Comparison of ENCODE assay signal across 13 cellular contexts in genomic region chr7:4650471-4651047, GRCh38. TPM values are rescaled to one million over a fixed set of nuclear protein-coding genes. Genes with fewer than 3 reads are reported as not detected.
DNase-seq lines count a peak whose midpoint lies in the region; ATAC-seq and TF ChIP-seq lines count a peak whose summit lies in the region.
"Had no signal": no experiment of that assay in that cellular context is flagged by ENCODE, and none has a peak within 500 bp of the region (broad histone marks: within the 10 kb centered on the region; RNA-seq: fewer than 3 reads in every experiment).

No MANE protein-coding gene starts in this region.

- CTCF ChIA-PET in PC-3 (lab: Charles Lee), result no interaction called here

- BruUV-seq in PC-3 (replicated peaks; lab: Mats Ljungman, UMichigan), result no TSS peak

- H2AFZ ChIP-seq in PC-3 (ENCODE audit: low read length), result no peak overlapping the region

- peak overlapping the region; percentile 64 for H3K27ac Mint-ChIP-seq in osteocyte (ENCODE audit: unreplicated experiment)
- H3K27ac Mint-ChIP-seq: activated naive CD4-positive, alpha-beta T cell treated with anti-CD3 and anti-CD28 coated beads, Interleukin-2, amount 50 U/mL, for 24 hours; B cell; naive thymus-derived CD8-positive, alpha-beta T cell had no signal

- peaks cover 16% of the 10 kb centered on the region for H3K4me1 Mint-ChIP-seq in osteocyte (ENCODE audit: unreplicated experiment)
- H3K4me1 Mint-ChIP-seq: activated naive CD4-positive, alpha-beta T cell treated with anti-CD3 and anti-CD28 coated beads, Interleukin-2, amount 50 U/mL, for 24 hours; B cell; naive thymus-derived CD8-positive, alpha-beta T cell had no signal

- peaks cover 27% of the 10 kb centered on the region for H3K4me1 ChIP-seq in BLaER1
- H3K4me1 ChIP-seq in ascending aorta, result peaks cover 0 to 9% of the 10 kb centered on the region in 2 donors
- no peaks in the 10 kb centered on the region for H3K4me1 ChIP-seq in PC-3 (ENCODE audit: insufficient read depth, low read length)

- H3K9me3 ChIP-seq in BLaER1 (peaks cover 17% of the 10 kb centered on the region), ascending aorta (no peaks in the 10 kb centered on the region), PC-3 (ENCODE audit: low read length) (no peaks in the 10 kb centered on the region)

- no peaks in the 10 kb centered on the region for H3K9me3 Mint-ChIP-seq in osteocyte (ENCODE audit: unreplicated experiment)
- H3K9me3 Mint-ChIP-seq: activated naive CD4-positive, alpha-beta T cell treated with anti-CD3 and anti-CD28 coated beads, Interleukin-2, amount 50 U/mL, for 24 hours had no signal

- ATAC-seq in left cardiac atrium, result peak; percentile 77
- ATAC-seq in PC-3, result no peak
- no peak for ATAC-seq in GM21367 (IDR thresholded peaks at IDR 0.05; ENCODE audit: unreplicated experiment)
- no peak for ATAC-seq in GM18519 (IDR thresholded peaks at IDR 0.05; ENCODE audit: low FRiP score, unreplicated experiment)
- ATAC-seq: naive thymus-derived CD8-positive, alpha-beta T cell had no signal

- no peaks in the 10 kb centered on the region for H3F3A ChIP-seq in PC-3 (ENCODE audit: low read length, unreplicated experiment)

- H3K9ac ChIP-seq in BLaER1 (peak overlapping the region; percentile 70), PC-3 (ENCODE audit: low read length) (no peak overlapping the region)

- no peaks in the 10 kb centered on the region for H3K79me2 ChIP-seq in PC-3 (ENCODE audit: low read length)

- H4K20me1 ChIP-seq in BLaER1 (no peaks in the 10 kb centered on the region), PC-3 (ENCODE audit: low read length) (no peaks in the 10 kb centered on the region)

- no peaks in the 10 kb centered on the region for H3K36me3 ChIP-seq in BLaER1
- H3K36me3 ChIP-seq in ascending aorta, result no peaks in the 10 kb centered on the region
- H3K36me3 ChIP-seq in PC-3 (ENCODE audit: low read depth, low read length), result no peaks in the 10 kb centered on the region

- no peaks in the 10 kb centered on the region for H3K27me3 Mint-ChIP-seq in osteocyte (ENCODE audit: unreplicated experiment)
- H3K27me3 Mint-ChIP-seq: activated naive CD4-positive, alpha-beta T cell treated with anti-CD3 and anti-CD28 coated beads, Interleukin-2, amount 50 U/mL, for 24 hours; B cell; naive thymus-derived CD8-positive, alpha-beta T cell had no signal

- no peak for TF ChIP-seq CTCF in ascending aorta (IDR thresholded peaks at IDR 0.05)
- TF ChIP-seq CTCF in osteocyte (IDR thresholded peaks at IDR 0.05), result no peak
- no peak for TF ChIP-seq CTCF in PC-3 (conservative IDR thresholded peaks at IDR 0.05; ENCODE audit: low read depth, low read length)

- H3K4me3 ChIP-seq in BLaER1, result no peak overlapping the region
- H3K4me3 ChIP-seq in ascending aorta, result peak overlapping the region in 1 of 2 donors; percentile 13
- no peak overlapping the region for H3K4me3 ChIP-seq in PC-3 (ENCODE audit: low read length)

- POLR2A ChIA-PET in PC-3 (lab: Charles Lee; ENCODE audit: unreplicated experiment), result no interaction called here

- DNase-seq in ascending aorta (ENCODE audit: low spot score in 2 of 2), result no peak
- DNase-seq in left cardiac atrium, result peak; percentile 60
- no peak for DNase-seq in osteocyte (ENCODE audit: extremely low spot score, unreplicated experiment)
- no peak for DNase-seq in PC-3
- no peak for DNase-seq in stimulated activated CD4-positive, alpha-beta T cell treated with anti-CD3 and anti-CD28 coated beads, Interleukin-12 subunit alpha, Interleukin-12 subunit beta, amount 100 ng/mL, for 4 hours
- DNase-seq: activated CD4-positive, CD25-positive, alpha-beta regulatory T cell; naive thymus-derived CD8-positive, alpha-beta T cell; NCI-H1417 treated with DMSO at 0.1 percent for 48 hours had no signal

- intact Hi-C loops in ascending aorta (cut with DNase I), result no loop called here
- intact Hi-C loops in left cardiac atrium (cut with DNase I), result no loop called here
- intact Hi-C loops in PC-3 (cut with micrococcal nuclease), result no loop called here

- H3K9me2 ChIP-seq in PC-3 (replicated peaks; ENCODE audit: low read length), result no peaks in the 10 kb centered on the region

- H3K4me2 ChIP-seq in BLaER1 (peak overlapping the region; percentile 60), PC-3 (ENCODE audit: low read length) (no peak overlapping the region)

- H3K36me3 Mint-ChIP-seq in osteocyte (ENCODE audit: unreplicated experiment), result no peaks in the 10 kb centered on the region
- H3K36me3 Mint-ChIP-seq: activated naive CD4-positive, alpha-beta T cell treated with anti-CD3 and anti-CD28 coated beads, Interleukin-2, amount 50 U/mL, for 24 hours had no signal

- H3K4me3 Mint-ChIP-seq in osteocyte (ENCODE audit: unreplicated experiment), result no peak overlapping the region
- H3K4me3 Mint-ChIP-seq: activated naive CD4-positive, alpha-beta T cell treated with anti-CD3 and anti-CD28 coated beads, Interleukin-2, amount 50 U/mL, for 24 hours; B cell; naive thymus-derived CD8-positive, alpha-beta T cell had no signal

- H3K27ac ChIP-seq in BLaER1 (peak overlapping the region; percentile 87), ascending aorta (peak overlapping the region; percentile 13 to 58), PC-3 (ENCODE audit: low read length) (no peak overlapping the region)

- no peaks in the 10 kb centered on the region for H3K27me3 ChIP-seq in BLaER1
- H3K27me3 ChIP-seq in ascending aorta, result no peaks in the 10 kb centered on the region
- no peaks in the 10 kb centered on the region for H3K27me3 ChIP-seq in PC-3 (ENCODE audit: low read length)

RNA-seq across cellular contexts. Expression of gene FOXK1, which starts 31.5 kb away (rescaled TPM):
- total RNA-seq in ascending aorta, result 31.7 TPM
- 10 to 100 TPM; 17.5 to 22.1 TPM for total RNA-seq in left cardiac atrium
- 56.2 and 63.1 TPM in 2 replicates for total RNA-seq in osteocyte
- total RNA-seq in PC-3 (2014; rRNA removed), result 13.2 and 22.8 TPM in 2 replicates

Comparison
In these comparisons a context has a peak if more than half of its experiments do, and no peak if none do; other contexts are left out.
1. ATAC-seq: peak in left cardiac atrium (2 of 2); none in PC-3 (single experiment), GM21367 (single experiment) and GM18519 (single experiment).